ENCODE assay signal across 1 cellular context in genomic region chrX:139738581-139738980, GRCh38.
TF ChIP-seq lines count a peak whose summit lies in the region.

No MANE protein-coding gene starts in this region.

TF ChIP-seq in H1, 55 proteins besides CTCF, POLR2A, EP300 and RAD21 (continued from another document):
- TF ChIP-seq E2F6 (IDR thresholded peaks at IDR 0.05) (no peak), JUN (IDR thresholded peaks at IDR 0.05; ENCODE audit: low read depth, low read length) (no peak), CHD2 (IDR thresholded peaks at IDR 0.05; ENCODE audit: low read length) (no peak)
